ENCODE assay signal across 7 cellular contexts in the genomic region with DNA sequence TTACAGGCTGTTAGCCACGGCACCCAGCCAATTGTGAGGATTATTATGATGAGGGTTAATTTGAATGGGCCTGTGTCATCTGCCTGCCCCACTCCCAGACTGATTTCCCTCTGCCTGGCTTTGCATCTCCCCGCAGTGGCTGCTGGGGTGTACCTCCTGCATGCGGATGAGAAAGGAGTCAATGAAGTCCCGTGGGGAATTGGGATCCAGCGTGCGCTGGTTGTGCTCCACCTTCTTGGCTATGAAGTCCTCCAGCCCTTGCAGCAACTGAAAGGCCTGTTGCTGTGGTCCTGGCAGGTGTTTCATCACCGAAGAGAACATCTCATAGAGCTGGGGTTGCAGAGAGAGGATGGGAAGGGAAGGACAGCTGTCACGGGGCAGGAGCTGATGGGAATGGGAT. TPM values are rescaled to one million over a fixed set of nuclear protein-coding genes. Genes with fewer than 3 reads are reported as not detected.
"Had no signal": no experiment of that assay in that cellular context is flagged by ENCODE, and none has a peak within 500 bp of the region (broad histone marks: within the 10 kb centered on the region; RNA-seq: fewer than 3 reads in every experiment).

No MANE protein-coding gene starts in this region.

RNA-seq across cellular contexts. Expression of a gene that starts 3.5 kb away (rescaled TPM):
- total RNA-seq: GM23338, H1, HepG2, HFFc6, HT1080 had no signal
- polyA plus RNA-seq: HepG2, IgD-negative memory B cell had no signal

RNA-seq across cellular contexts. Expression of a gene that starts 35.3 kb away (rescaled TPM):
- total RNA-seq: GM23338, H1, H9, HepG2, HFFc6, HT1080 had no signal
- polyA plus RNA-seq: GM23338, HepG2, IgD-negative memory B cell had no signal
